In genomic region chr11:106379265-106379664, GRCh38 we compare ENCODE assay signal across 23 cellular contexts.
"Had no signal": no experiment of that assay in that cellular context is flagged by ENCODE, and none has a peak within 500 bp of the region (broad histone marks: within the 10 kb centered on the region; RNA-seq: fewer than 3 reads in every experiment).

No MANE protein-coding gene starts in this region.

- H3K9me3 ChIP-seq: heart right ventricle, lower lobe of right lung, tibial artery had no signal

- DNase-seq: activated CD4-positive, alpha-beta T cell treated with anti-CD3 and anti-CD28 coated beads for 1 hour; activated CD4-positive, alpha-beta T cell treated with anti-CD3 and anti-CD28 coated beads, Interleukin-2, amount 50 U/mL, for 1 hour; activated gamma-delta T cell treated with Interleukin-2 at 50 U/mL for 16 hours; activated T-cell treated with anti-CD3 and anti-CD28 coated beads, Interleukin-2, amount 50 U/mL, for 1 hour; anterior cingulate cortex; central memory CD4-positive, alpha-beta T cell; dermis blood vessel endothelial cell; effector CD8-positive, alpha-beta T cell; erythroblast; foreskin fibroblast; heart right ventricle; kidney; lower lobe of right lung; naive thymus-derived CD4-positive, alpha-beta T cell; small intestine; stimulated activated CD4-positive, alpha-beta T cell treated with anti-CD3 and anti-CD28 coated beads, Interleukin-2, amount 100 ng/mL, for 24 hours; stimulated activated naive CD8-positive, alpha-beta T cell treated with anti-CD3 and anti-CD28 coated beads, Interleukin-15, amount 100 ng/mL, for 72 hours; tibial artery had no signal

- H3K4me3 Mint-ChIP-seq: activated naive CD4-positive, alpha-beta T cell treated with anti-CD3 and anti-CD28 coated beads, Interleukin-2, amount 50 U/mL, for 24 hours; brain; naive thymus-derived CD4-positive, alpha-beta T cell; neural crest cell; stimulated activated effector memory CD8-positive, alpha-beta T cell treated with anti-CD3 and anti-CD28 coated beads, Interleukin-12 subunit alpha, Interleukin-12 subunit beta, amount 100 ng/mL, for 72 hours; stimulated activated naive CD8-positive, alpha-beta T cell treated with anti-CD3 and anti-CD28 coated beads, Interleukin-15, amount 100 ng/mL, for 72 hours had no signal

- H3K4me1 Mint-ChIP-seq: activated naive CD4-positive, alpha-beta T cell treated with anti-CD3 and anti-CD28 coated beads, Interleukin-2, amount 50 U/mL, for 24 hours; naive thymus-derived CD4-positive, alpha-beta T cell; stimulated activated effector memory CD8-positive, alpha-beta T cell treated with anti-CD3 and anti-CD28 coated beads, Interleukin-12 subunit alpha, Interleukin-12 subunit beta, amount 100 ng/mL, for 72 hours; stimulated activated naive CD8-positive, alpha-beta T cell treated with anti-CD3 and anti-CD28 coated beads, Interleukin-15, amount 100 ng/mL, for 72 hours had no signal

- H3K27ac ChIP-seq: heart right ventricle, lower lobe of right lung, tibial artery had no signal

- H3K4me3 ChIP-seq: heart right ventricle, lower lobe of right lung, tibial artery had no signal

- FAIRE-seq: kidney, small intestine had no signal

- H3K4me1 ChIP-seq: heart right ventricle, lower lobe of right lung, tibial artery had no signal

- H3K27ac Mint-ChIP-seq: activated naive CD4-positive, alpha-beta T cell treated with anti-CD3 and anti-CD28 coated beads, Interleukin-2, amount 50 U/mL, for 24 hours; brain; naive thymus-derived CD4-positive, alpha-beta T cell; stimulated activated effector memory CD8-positive, alpha-beta T cell treated with anti-CD3 and anti-CD28 coated beads, Interleukin-12 subunit alpha, Interleukin-12 subunit beta, amount 100 ng/mL, for 72 hours had no signal

- H3K36me3 ChIP-seq: heart right ventricle, lower lobe of right lung, tibial artery had no signal

- H3K9me3 Mint-ChIP-seq: activated naive CD4-positive, alpha-beta T cell treated with anti-CD3 and anti-CD28 coated beads, Interleukin-2, amount 50 U/mL, for 24 hours; brain had no signal

- H3K27me3 Mint-ChIP-seq: activated naive CD4-positive, alpha-beta T cell treated with anti-CD3 and anti-CD28 coated beads, Interleukin-2, amount 50 U/mL, for 24 hours; brain; stimulated activated naive CD8-positive, alpha-beta T cell treated with anti-CD3 and anti-CD28 coated beads, Interleukin-15, amount 100 ng/mL, for 72 hours had no signal

- H3K27me3 ChIP-seq: heart right ventricle, tibial artery had no signal

- ATAC-seq: heart right ventricle; lower lobe of right lung; naive thymus-derived CD4-positive, alpha-beta T cell; sciatic nerve; stimulated activated effector memory CD8-positive, alpha-beta T cell treated with anti-CD3 and anti-CD28 coated beads, Interleukin-12 subunit alpha, Interleukin-12 subunit beta, amount 100 ng/mL, for 72 hours; stimulated activated naive CD8-positive, alpha-beta T cell treated with anti-CD3 and anti-CD28 coated beads, Interleukin-15, amount 100 ng/mL, for 72 hours had no signal

- H3K36me3 Mint-ChIP-seq: activated naive CD4-positive, alpha-beta T cell treated with anti-CD3 and anti-CD28 coated beads, Interleukin-2, amount 50 U/mL, for 24 hours; brain; naive thymus-derived CD4-positive, alpha-beta T cell; stimulated activated effector memory CD8-positive, alpha-beta T cell treated with anti-CD3 and anti-CD28 coated beads, Interleukin-12 subunit alpha, Interleukin-12 subunit beta, amount 100 ng/mL, for 72 hours had no signal
